ENCODE assay signal across 8 cellular contexts in the genomic region with DNA sequence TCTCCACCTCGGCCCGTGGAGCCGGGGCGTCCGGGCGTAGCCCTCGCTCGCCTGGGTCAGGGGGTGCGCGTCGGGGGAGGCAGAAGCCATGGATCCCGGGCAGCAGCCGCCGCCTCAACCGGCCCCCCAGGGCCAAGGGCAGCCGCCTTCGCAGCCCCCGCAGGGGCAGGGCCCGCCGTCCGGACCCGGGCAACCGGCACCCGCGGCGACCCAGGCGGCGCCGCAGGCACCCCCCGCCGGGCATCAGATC. TPM values are rescaled to one million over a fixed set of nuclear protein-coding genes. Genes with fewer than 3 reads are reported as not detected.
DNase-seq lines count a peak whose midpoint lies in the region; ATAC-seq and TF ChIP-seq lines count a peak whose summit lies in the region.

No MANE protein-coding gene starts in this region.

- peak overlapping the region; percentile 93 for H3K4me3 ChIP-seq in astrocyte of the cerebellum (ENCODE audit: low read depth, low read length)
- H3K4me3 ChIP-seq in lower lobe of right lung, result peak overlapping the region; percentile 82
- peak overlapping the region; percentile 93 to 99 for H3K4me3 ChIP-seq in aorta (ENCODE audit: low read length in 2 of 2)

- H3K9me3 Mint-ChIP-seq in T-helper 2 cell treated with Interferon-gamma antibody and Interleukin-4, amounts not matched to agents 5 μg/mL and 100 μg/mL, for 36 hours, result no peaks in the 10 kb centered on the region

- H3K4me3 Mint-ChIP-seq in T-helper 2 cell treated with Interferon-gamma antibody and Interleukin-4, amounts not matched to agents 5 μg/mL and 100 μg/mL, for 36 hours, result no peak overlapping the region

- no peaks in the 10 kb centered on the region for H3K27me3 ChIP-seq in lower lobe of right lung (ENCODE audit: low read depth)
- no peaks in the 10 kb centered on the region for H3K27me3 ChIP-seq in aorta (ENCODE audit: control insufficient read depth in 1 of 2, insufficient read depth in 2 of 2, low read length in 1 of 2)

- DNase-seq in astrocyte of the cerebellum (ENCODE audit: low read depth) (no peak), lower lobe of right lung (no peak), aorta (no peak), NCI-H2107 treated with DMSO at 0.1 percent for 48 hours (lab: John Stamatoyannopoulos, UW; ENCODE audit: unreplicated experiment) (no peak)
- DNase-seq in T-helper 2 cell treated with Interferon-gamma antibody and Interleukin-4, amounts not matched to agents 5 μg/mL and 100 μg/mL, for 36 hours (ENCODE audit: low spot score), result no peak

- TF ChIP-seq CTCF in astrocyte of the cerebellum (IDR thresholded peaks at IDR 0.05; ENCODE audit: low read depth, low read length, missing control alignments) (no peak), lower lobe of right lung (IDR thresholded peaks at IDR 0.05) (no peak)

- no peaks in the 10 kb centered on the region for H3K9me3 ChIP-seq in lower lobe of right lung
- no peaks in the 10 kb centered on the region for H3K9me3 ChIP-seq in aorta (ENCODE audit: control insufficient read depth, low read length)

- peaks cover 2% of the 10 kb centered on the region for H3K36me3 Mint-ChIP-seq in T-helper 2 cell treated with Interferon-gamma antibody and Interleukin-4, amounts not matched to agents 5 μg/mL and 100 μg/mL, for 36 hours (ENCODE audit: low read depth)

- H3K36me3 ChIP-seq in lower lobe of right lung, result peaks cover 13% of the 10 kb centered on the region
- no peaks in the 10 kb centered on the region for H3K36me3 ChIP-seq in aorta (ENCODE audit: control insufficient read depth in 1 of 2, insufficient read depth in 2 of 2, low read length in 1 of 2)

- 0 to 1% methylated on average over 18 to 31 of the region's 31 CpGs for WGBS in aorta, 2 donors

- in situ Hi-C loops in astrocyte of the cerebellum (cut with HindIII; ENCODE audit: low sequenced_read_pairs), result no loop called here

- intact Hi-C loops in lower lobe of right lung (cut with DNase I), result no loop called here
- intact Hi-C loops in aorta (cut with DNase I), result loop anchor here (2.0 to 10.0 kb wide), 6 partner anchors 62 to 196 kb away; a partner anchor contains a TSS

- peak; percentile 34 for ATAC-seq in GM18502 (IDR thresholded peaks at IDR 0.05; ENCODE audit: poor library complexity, unreplicated experiment)
- ATAC-seq in HG02885 (IDR thresholded peaks at IDR 0.05; ENCODE audit: poor library complexity, unreplicated experiment), result peak; percentile 15
- ATAC-seq in lower lobe of right lung, result no peak
- no peak for ATAC-seq in aorta (ENCODE audit: low FRiP score)
- no peak for ATAC-seq in GM21717 (IDR thresholded peaks at IDR 0.05; ENCODE audit: unreplicated experiment)

- peaks cover 60% of the 10 kb centered on the region for H3K27me3 Mint-ChIP-seq in T-helper 2 cell treated with Interferon-gamma antibody and Interleukin-4, amounts not matched to agents 5 μg/mL and 100 μg/mL, for 36 hours (ENCODE audit: low read depth)

- no peak overlapping the region for H3K27ac Mint-ChIP-seq in T-helper 2 cell treated with Interferon-gamma antibody and Interleukin-4, amounts not matched to agents 5 μg/mL and 100 μg/mL, for 36 hours

- H3K27ac ChIP-seq in lower lobe of right lung, result peak overlapping the region; percentile 96
- peak overlapping the region; percentile 94 to 99 for H3K27ac ChIP-seq in aorta (ENCODE audit: low read depth in 1 of 2, low read length in 2 of 2)

- peaks cover 12% of the 10 kb centered on the region for H3K4me1 Mint-ChIP-seq in T-helper 2 cell treated with Interferon-gamma antibody and Interleukin-4, amounts not matched to agents 5 μg/mL and 100 μg/mL, for 36 hours (ENCODE audit: low read depth)

- H3K4me1 ChIP-seq in lower lobe of right lung (peaks cover 33% of the 10 kb centered on the region), aorta (ENCODE audit: control insufficient read depth in 1 of 2, insufficient read depth in 2 of 2, low read length in 2 of 2) (peaks cover 2% of the 10 kb centered on the region in 2 donors)

RNA-seq across cellular contexts. Expression of a gene that starts 0.4 kb away (rescaled TPM):
- total RNA-seq in lower lobe of right lung (105 TPM), aorta (100 to 1,000 TPM; 215 to 393 TPM)
- polyA plus RNA-seq in aorta, result 10 to 100 TPM; 76.0 to 77.5 TPM

Comparison
In these comparisons a context has a peak if more than half of its experiments do, and no peak if none do; other contexts are left out.
1. ATAC-seq: peak in GM18502 (single experiment) and HG02885 (single experiment); none in lower lobe of right lung (0 of 2), aorta (single experiment) and GM21717 (single experiment).
2. Peak in every context shown above with its lines, with median percentiles within 50 percentile points of each other: H3K4me3 ChIP-seq.